13 cellular contexts compared by ENCODE assay signal in the genomic region with DNA sequence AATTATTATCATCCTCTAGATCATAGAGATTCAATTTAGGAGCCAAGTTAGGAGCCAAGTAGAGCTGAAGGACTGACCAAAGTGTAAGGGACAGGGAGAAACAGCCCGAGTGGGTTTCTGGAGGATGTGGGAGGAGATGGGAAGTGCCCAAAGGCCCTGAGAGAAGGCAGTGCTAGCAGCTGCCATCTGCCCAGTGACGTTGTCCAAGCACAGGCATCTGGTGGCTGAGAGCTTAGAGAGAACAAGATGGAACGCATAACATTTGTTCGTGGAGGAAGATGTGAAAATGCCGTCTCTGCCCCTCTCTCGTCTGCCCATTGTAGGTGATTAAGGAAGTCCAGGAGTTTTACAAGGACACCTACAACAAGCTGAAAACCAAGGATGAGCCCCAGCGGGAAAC. TPM values are rescaled to one million over a fixed set of nuclear protein-coding genes. Genes with fewer than 3 reads are reported as not detected.
DNase-seq lines count a peak whose midpoint lies in the region; ATAC-seq and TF ChIP-seq lines count a peak whose summit lies in the region.
"Had no signal": no experiment of that assay in that cellular context is flagged by ENCODE, and none has a peak within 500 bp of the region (broad histone marks: within the 10 kb centered on the region; RNA-seq: fewer than 3 reads in every experiment).

No MANE protein-coding gene starts in this region.

- WGBS in stomach, 5 donors, result 71 to 87% (median 85%) methylated on average over 7 of the region's 7 CpGs

- H3K9me3 Mint-ChIP-seq in WTC11, result no peaks in the 10 kb centered on the region
- H3K9me3 Mint-ChIP-seq: memory B cell had no signal

- H3K9me3 ChIP-seq in stomach, result no peaks in the 10 kb centered on the region
- H3K9me3 ChIP-seq: SK-N-SH had no signal

- H3K27me3 ChIP-seq in layer of hippocampus (ENCODE audit: control insufficient read depth, insufficient read depth, low read length) (no peaks in the 10 kb centered on the region), stomach (no peaks in the 10 kb centered on the region)

- intact Hi-C loops in stomach (cut with DNase I; ENCODE audit: low total_unique reads), result no loop called here

- peaks cover 41 to 63% (median 55%) of the 10 kb centered on the region in 4 donors for H3K4me1 ChIP-seq in stomach

- DNase-seq in DMS53 (lab: John Stamatoyannopoulos, UW), result peak; percentile 92
- DNase-seq in WTC11 (ENCODE audit: low spot score), result no peak
- no peak for DNase-seq in stomach
- DNase-seq in iPS-NIHi11 (ENCODE audit: low spot score), result no peak
- DNase-seq in epidermal melanocyte (ENCODE audit: insufficient read length, low spot score), result no peak
- no peak for DNase-seq in activated CD4-positive, alpha-beta T cell treated with anti-CD3 and anti-CD28 coated beads, Interleukin-2, amount 50 U/mL, for 4 hours
- DNase-seq: activated naive CD4-positive, alpha-beta T cell treated with anti-CD3 and anti-CD28 coated beads, Interleukin-2, amount 50 U/mL, for 16 hours; central memory CD4-positive, alpha-beta T cell; SK-N-SH; trophoblast cell had no signal

- TF ChIP-seq CTCF in WTC11 (IDR thresholded peaks at IDR 0.05) (no peak), stomach (IDR thresholded peaks at IDR 0.05) (no peak)

- H3K36me3 Mint-ChIP-seq in WTC11, result peaks cover 82% of the 10 kb centered on the region

- no peaks in the 10 kb centered on the region for H3K27me3 Mint-ChIP-seq in WTC11 (ENCODE audit: low read depth)
- H3K27me3 Mint-ChIP-seq: memory B cell had no signal

- H3K27ac ChIP-seq in layer of hippocampus (ENCODE audit: low read depth, low read length) (peak overlapping the region; percentile 60), stomach (peak overlapping the region in 4 of 5 donors; percentile 89 to 99 (median 90))

- TF ChIP-seq EP300 in stomach (IDR thresholded peaks at IDR 0.05), result no peak

- POLR2A ChIA-PET in WTC11 (lab: Charles Lee), result no interaction called here

- ATAC-seq in WTC11, result no peak
- ATAC-seq in HG03378 (IDR thresholded peaks at IDR 0.05; ENCODE audit: unreplicated experiment), result no peak

- H3K4me3 Mint-ChIP-seq in WTC11, result no peak overlapping the region
- H3K4me3 Mint-ChIP-seq: memory B cell had no signal

- peak overlapping the region; percentile 50; the same call in 1 of the 2 replicates for H3K27ac Mint-ChIP-seq in WTC11
- H3K27ac Mint-ChIP-seq: memory B cell had no signal

- H3K36me3 ChIP-seq in stomach, result peaks cover 40 to 72% (median 54%) of the 10 kb centered on the region in 4 donors

- no peak overlapping the region for H3K4me3 ChIP-seq in stomach

- CTCF ChIA-PET in WTC11 (lab: Charles Lee), result interaction anchor here (1.0 kb wide), 1 partner anchor 40 kb away, joined by 3 read pairs; no protein-coding TSS in a partner anchor

- peaks cover 36% of the 10 kb centered on the region for H3K4me1 Mint-ChIP-seq in WTC11

- no peak for TF ChIP-seq POLR2A in stomach (IDR thresholded peaks at IDR 0.05)

TF ChIP-seq in WTC11, 78 proteins besides CTCF, POLR2A, EP300 and RAD21:
- TF ChIP-seq TCF7 (CRISPR knock-in tag; IDR thresholded peaks at IDR 0.05; ENCODE audit: low read depth) (no peak), CREM (CRISPR knock-in tag; IDR thresholded peaks at IDR 0.05) (no peak), TEAD1 (CRISPR knock-in tag; IDR thresholded peaks at IDR 0.05) (no peak), SOX15 (CRISPR knock-in tag; IDR thresholded peaks at IDR 0.05) (no peak), ZNF423 (CRISPR knock-in tag; IDR thresholded peaks at IDR 0.05) (no peak), GTF2I (CRISPR knock-in tag; conservative IDR thresholded peaks at IDR 0.05) (no peak), MYBL2 (CRISPR knock-in tag; IDR thresholded peaks at IDR 0.05) (no peak), NR2C2 (CRISPR knock-in tag; IDR thresholded peaks at IDR 0.05) (no peak)
- TF ChIP-seq, protein P1, sequence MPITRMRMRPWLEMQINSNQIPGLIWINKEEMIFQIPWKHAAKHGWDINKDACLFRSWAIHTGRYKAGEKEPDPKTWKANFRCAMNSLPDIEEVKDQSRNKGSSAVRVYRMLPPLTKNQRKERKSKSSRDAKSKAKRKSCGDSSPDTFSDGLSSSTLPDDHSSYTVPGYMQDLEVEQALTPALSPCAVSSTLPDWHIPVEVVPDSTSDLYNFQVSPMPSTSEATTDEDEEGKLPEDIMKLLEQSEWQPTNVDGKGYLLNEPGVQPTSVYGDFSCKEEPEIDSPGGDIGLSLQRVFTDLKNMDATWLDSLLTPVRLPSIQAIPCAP (CRISPR knock-in tag; IDR thresholded peaks at IDR 0.05), result no peak
- TF ChIP-seq, protein P2, sequence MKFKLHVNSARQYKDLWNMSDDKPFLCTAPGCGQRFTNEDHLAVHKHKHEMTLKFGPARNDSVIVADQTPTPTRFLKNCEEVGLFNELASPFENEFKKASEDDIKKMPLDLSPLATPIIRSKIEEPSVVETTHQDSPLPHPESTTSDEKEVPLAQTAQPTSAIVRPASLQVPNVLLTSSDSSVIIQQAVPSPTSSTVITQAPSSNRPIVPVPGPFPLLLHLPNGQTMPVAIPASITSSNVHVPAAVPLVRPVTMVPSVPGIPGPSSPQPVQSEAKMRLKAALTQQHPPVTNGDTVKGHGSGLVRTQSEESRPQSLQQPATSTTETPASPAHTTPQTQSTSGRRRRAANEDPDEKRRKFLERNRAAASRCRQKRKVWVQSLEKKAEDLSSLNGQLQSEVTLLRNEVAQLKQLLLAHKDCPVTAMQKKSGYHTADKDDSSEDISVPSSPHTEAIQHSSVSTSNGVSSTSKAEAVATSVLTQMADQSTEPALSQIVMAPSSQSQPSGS (CRISPR knock-in tag; IDR thresholded peaks at IDR 0.05; ENCODE audit: borderline replicate concordance, low read depth), result no peak
- TF ChIP-seq, protein P3, sequence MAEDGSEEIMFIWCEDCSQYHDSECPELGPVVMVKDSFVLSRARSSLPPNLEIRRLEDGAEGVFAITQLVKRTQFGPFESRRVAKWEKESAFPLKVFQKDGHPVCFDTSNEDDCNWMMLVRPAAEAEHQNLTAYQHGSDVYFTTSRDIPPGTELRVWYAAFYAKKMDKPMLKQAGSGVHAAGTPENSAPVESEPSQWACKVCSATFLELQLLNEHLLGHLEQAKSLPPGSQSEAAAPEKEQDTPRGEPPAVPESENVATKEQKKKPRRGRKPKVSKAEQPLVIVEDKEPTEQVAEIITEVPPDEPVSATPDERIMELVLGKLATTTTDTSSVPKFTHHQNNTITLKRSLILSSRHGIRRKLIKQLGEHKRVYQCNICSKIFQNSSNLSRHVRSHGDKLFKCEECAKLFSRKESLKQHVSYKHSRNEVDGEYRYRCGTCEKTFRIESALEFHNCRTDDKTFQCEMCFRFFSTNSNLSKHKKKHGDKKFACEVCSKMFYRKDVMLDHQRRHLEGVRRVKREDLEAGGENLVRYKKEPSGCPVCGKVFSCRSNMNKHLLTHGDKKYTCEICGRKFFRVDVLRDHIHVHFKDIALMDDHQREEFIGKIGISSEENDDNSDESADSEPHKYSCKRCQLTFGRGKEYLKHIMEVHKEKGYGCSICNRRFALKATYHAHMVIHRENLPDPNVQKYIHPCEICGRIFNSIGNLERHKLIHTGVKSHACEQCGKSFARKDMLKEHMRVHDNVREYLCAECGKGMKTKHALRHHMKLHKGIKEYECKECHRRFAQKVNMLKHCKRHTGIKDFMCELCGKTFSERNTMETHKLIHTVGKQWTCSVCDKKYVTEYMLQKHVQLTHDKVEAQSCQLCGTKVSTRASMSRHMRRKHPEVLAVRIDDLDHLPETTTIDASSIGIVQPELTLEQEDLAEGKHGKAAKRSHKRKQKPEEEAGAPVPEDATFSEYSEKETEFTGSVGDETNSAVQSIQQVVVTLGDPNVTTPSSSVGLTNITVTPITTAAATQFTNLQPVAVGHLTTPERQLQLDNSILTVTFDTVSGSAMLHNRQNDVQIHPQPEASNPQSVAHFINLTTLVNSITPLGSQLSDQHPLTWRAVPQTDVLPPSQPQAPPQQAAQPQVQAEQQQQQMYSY (CRISPR knock-in tag; IDR thresholded peaks at IDR 0.05), result no peak
- TF ChIP-seq, protein P4, sequence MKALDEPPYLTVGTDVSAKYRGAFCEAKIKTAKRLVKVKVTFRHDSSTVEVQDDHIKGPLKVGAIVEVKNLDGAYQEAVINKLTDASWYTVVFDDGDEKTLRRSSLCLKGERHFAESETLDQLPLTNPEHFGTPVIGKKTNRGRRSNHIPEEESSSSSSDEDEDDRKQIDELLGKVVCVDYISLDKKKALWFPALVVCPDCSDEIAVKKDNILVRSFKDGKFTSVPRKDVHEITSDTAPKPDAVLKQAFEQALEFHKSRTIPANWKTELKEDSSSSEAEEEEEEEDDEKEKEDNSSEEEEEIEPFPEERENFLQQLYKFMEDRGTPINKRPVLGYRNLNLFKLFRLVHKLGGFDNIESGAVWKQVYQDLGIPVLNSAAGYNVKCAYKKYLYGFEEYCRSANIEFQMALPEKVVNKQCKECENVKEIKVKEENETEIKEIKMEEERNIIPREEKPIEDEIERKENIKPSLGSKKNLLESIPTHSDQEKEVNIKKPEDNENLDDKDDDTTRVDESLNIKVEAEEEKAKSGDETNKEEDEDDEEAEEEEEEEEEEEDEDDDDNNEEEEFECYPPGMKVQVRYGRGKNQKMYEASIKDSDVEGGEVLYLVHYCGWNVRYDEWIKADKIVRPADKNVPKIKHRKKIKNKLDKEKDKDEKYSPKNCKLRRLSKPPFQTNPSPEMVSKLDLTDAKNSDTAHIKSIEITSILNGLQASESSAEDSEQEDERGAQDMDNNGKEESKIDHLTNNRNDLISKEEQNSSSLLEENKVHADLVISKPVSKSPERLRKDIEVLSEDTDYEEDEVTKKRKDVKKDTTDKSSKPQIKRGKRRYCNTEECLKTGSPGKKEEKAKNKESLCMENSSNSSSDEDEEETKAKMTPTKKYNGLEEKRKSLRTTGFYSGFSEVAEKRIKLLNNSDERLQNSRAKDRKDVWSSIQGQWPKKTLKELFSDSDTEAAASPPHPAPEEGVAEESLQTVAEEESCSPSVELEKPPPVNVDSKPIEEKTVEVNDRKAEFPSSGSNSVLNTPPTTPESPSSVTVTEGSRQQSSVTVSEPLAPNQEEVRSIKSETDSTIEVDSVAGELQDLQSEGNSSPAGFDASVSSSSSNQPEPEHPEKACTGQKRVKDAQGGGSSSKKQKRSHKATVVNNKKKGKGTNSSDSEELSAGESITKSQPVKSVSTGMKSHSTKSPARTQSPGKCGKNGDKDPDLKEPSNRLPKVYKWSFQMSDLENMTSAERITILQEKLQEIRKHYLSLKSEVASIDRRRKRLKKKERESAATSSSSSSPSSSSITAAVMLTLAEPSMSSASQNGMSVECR (CRISPR knock-in tag; IDR thresholded peaks at IDR 0.05; ENCODE audit: borderline replicate concordance), result no peak

RNA-seq across cellular contexts. Expression of a gene that starts 34.7 kb away (rescaled TPM):
- total RNA-seq in WTC11 (2021) (241 to 260 TPM (median 251 TPM) in 3 replicates), stomach (100 to 1,000 TPM in 3 of 5 donors, 10 to 100 TPM in 2; 68.1 to 297 (median 154) TPM)
- polyA plus RNA-seq in stomach, result 100 to 1,000 TPM in 2 of 3 donors, 10 to 100 TPM in 1; 51.0 to 421 (median 124) TPM
